Comparison of ENCODE assay signal across 12 cellular contexts in the genomic region with DNA sequence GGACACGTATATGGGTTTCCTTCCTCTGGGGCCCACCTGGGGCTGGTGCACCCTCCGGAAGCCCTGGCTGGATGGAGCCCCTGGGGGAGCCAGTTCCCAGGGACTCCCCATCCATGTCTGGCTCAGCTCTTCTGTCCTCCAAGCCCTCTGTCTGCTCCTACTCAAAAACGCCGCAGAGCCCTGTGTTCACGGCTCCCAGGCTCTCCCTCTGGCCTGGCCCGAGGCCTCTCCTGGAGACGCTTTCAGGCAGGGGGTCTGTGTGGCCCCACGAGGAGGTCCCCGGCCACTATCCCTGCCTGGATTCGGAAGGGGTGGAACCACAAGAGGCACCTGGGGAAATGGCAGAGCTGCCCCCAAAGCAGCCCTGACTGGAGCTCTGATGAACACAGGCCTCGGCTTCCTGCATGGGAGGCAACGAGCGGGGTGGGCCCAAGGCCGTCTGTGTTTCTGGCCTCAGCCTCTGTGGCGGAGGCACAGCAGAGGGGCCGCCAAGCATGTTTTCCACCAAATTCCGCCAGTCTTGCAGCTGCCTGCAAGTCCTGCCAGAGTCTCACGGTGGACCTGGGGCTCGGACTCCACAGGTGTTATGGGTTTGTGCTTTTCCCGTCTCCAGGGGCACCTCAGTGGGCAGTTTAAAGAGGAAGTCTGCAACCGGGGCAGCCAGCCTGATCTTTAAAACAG. TPM values are rescaled to one million over a fixed set of nuclear protein-coding genes. Genes with fewer than 3 reads are reported as not detected.
DNase-seq lines count a peak whose midpoint lies in the region; ATAC-seq and TF ChIP-seq lines count a peak whose summit lies in the region.
"Had no signal": no experiment of that assay in that cellular context is flagged by ENCODE, and none has a peak within 500 bp of the region (broad histone marks: within the 10 kb centered on the region; RNA-seq: fewer than 3 reads in every experiment).

No MANE protein-coding gene starts in this region.

- POLR2A ChIA-PET in CD4-positive, alpha-beta memory T cell (lab: Charles Lee; ENCODE audit: partially characterized antibody), result no interaction called here

- intact Hi-C loops in Right ventricle myocardium superior (cut with DNase I) (loop anchor here (5.0 kb wide), 1 partner anchor 117 kb away; no protein-coding TSS in a partner anchor), left ventricle myocardium superior (cut with micrococcal nuclease) (loop anchor here (10.0 kb wide), 1 partner anchor 50 kb away; no protein-coding TSS in a partner anchor)
- intact Hi-C loops in CD4-positive, alpha-beta memory T cell (cut with micrococcal nuclease), result no loop called here

- H3K27ac Mint-ChIP-seq in endodermal cell, result no peak overlapping the region
- H3K27ac Mint-ChIP-seq in CD4-positive, alpha-beta memory T cell, result no peak overlapping the region

- peaks cover 16% of the 10 kb centered on the region for H3K4me1 ChIP-seq in endodermal cell (ENCODE audit: control insufficient read depth, insufficient read depth, low read length)
- no peaks in the 10 kb centered on the region for H3K4me1 ChIP-seq in CD4-positive, alpha-beta memory T cell (ENCODE audit: insufficient read depth, low read length)

- peaks cover 9% of the 10 kb centered on the region for H3K27me3 ChIP-seq in endodermal cell (ENCODE audit: control insufficient read depth, insufficient read depth, low read length, poor library complexity, severe bottlenecking)
- H3K27me3 ChIP-seq in CD4-positive, alpha-beta memory T cell (ENCODE audit: insufficient read depth, low read length), result no peaks in the 10 kb centered on the region
- H3K27me3 ChIP-seq: suprapubic skin had no signal

- peaks cover 11% of the 10 kb centered on the region for H3K4me1 Mint-ChIP-seq in endodermal cell
- no peaks in the 10 kb centered on the region for H3K4me1 Mint-ChIP-seq in CD4-positive, alpha-beta memory T cell

- TF ChIP-seq CTCF in endodermal cell (conservative IDR thresholded peaks at IDR 0.05) (no peak), omental fat pad (IDR thresholded peaks at IDR 0.05) (no peak)

- H3K36me3 Mint-ChIP-seq in endodermal cell (ENCODE audit: low read depth), result no peaks in the 10 kb centered on the region
- H3K36me3 Mint-ChIP-seq in CD4-positive, alpha-beta memory T cell, result no peaks in the 10 kb centered on the region

- DNase-seq in Right ventricle myocardium superior (peak; percentile 37), left ventricle myocardium superior (no peak), endodermal cell (peak; percentile 66), omental fat pad (ENCODE audit: low spot score) (peak; percentile 13)
- DNase-seq in CD4-positive, alpha-beta memory T cell, result no peak
- DNase-seq: DMS153, NCI-H1694 treated with DMSO at 0.1 percent for 48 hours, NCI-H774 had no signal

- H3K27ac ChIP-seq in endodermal cell (ENCODE audit: low read depth, low read length), result no peak overlapping the region
- H3K27ac ChIP-seq in CD4-positive, alpha-beta memory T cell (ENCODE audit: low read depth, low read length), result no peak overlapping the region
- H3K27ac ChIP-seq: suprapubic skin had no signal

- H3K36me3 ChIP-seq in endodermal cell (ENCODE audit: control insufficient read depth, insufficient read depth, low read length), result no peaks in the 10 kb centered on the region
- no peaks in the 10 kb centered on the region for H3K36me3 ChIP-seq in CD4-positive, alpha-beta memory T cell (ENCODE audit: insufficient read depth, low read length)
- H3K36me3 ChIP-seq: suprapubic skin had no signal

- H3K4me3 ChIP-seq in endodermal cell (ENCODE audit: low read length), result no peak overlapping the region
- H3K4me3 ChIP-seq in CD4-positive, alpha-beta memory T cell (ENCODE audit: low read length in 2 of 2), result no peak overlapping the region
- H3K4me3 ChIP-seq: suprapubic skin had no signal

- 84 to 89% methylated on average over 16 to 21 of the region's 21 CpGs for WGBS in endodermal cell (ENCODE audit: insufficient coverage in 1 of 2, insufficient read length in 1 of 2), 2 experiments

- ATAC-seq in Right ventricle myocardium superior (ENCODE audit: poor library complexity) (no peak), left ventricle myocardium superior (no peak), omental fat pad (ENCODE audit: low FRiP score) (no peak), GM21528 (IDR thresholded peaks at IDR 0.05; ENCODE audit: low FRiP score, unreplicated experiment) (no peak), GM21515 (IDR thresholded peaks at IDR 0.05; ENCODE audit: unreplicated experiment) (no peak), GM18858 (IDR thresholded peaks at IDR 0.05; ENCODE audit: unreplicated experiment) (no peak)

- no peaks in the 10 kb centered on the region for H3K9me3 Mint-ChIP-seq in endodermal cell
- H3K9me3 Mint-ChIP-seq in CD4-positive, alpha-beta memory T cell, result peaks cover 0 to 7% (median 0%) of the 10 kb centered on the region in 8 donors

- no peaks in the 10 kb centered on the region for H3K9me3 ChIP-seq in endodermal cell (ENCODE audit: control insufficient read depth, low read length)
- no peaks in the 10 kb centered on the region for H3K9me3 ChIP-seq in CD4-positive, alpha-beta memory T cell (ENCODE audit: control insufficient read depth in 1 of 2, low read length in 2 of 2)
- H3K9me3 ChIP-seq: suprapubic skin had no signal

- H3K9ac ChIP-seq in endodermal cell (ENCODE audit: extremely low read depth, low read length, poor library complexity, severe bottlenecking), result no peak overlapping the region

- CTCF ChIA-PET in CD4-positive, alpha-beta memory T cell (lab: Charles Lee; ENCODE audit: partially characterized antibody), result no interaction called here

- peaks cover 15% of the 10 kb centered on the region for H3K27me3 Mint-ChIP-seq in endodermal cell (ENCODE audit: insufficient read depth)
- H3K27me3 Mint-ChIP-seq in CD4-positive, alpha-beta memory T cell, result peaks cover 1 to 3% of the 10 kb centered on the region in 2 donors

- no peak overlapping the region for H3K4me3 Mint-ChIP-seq in endodermal cell
- H3K4me3 Mint-ChIP-seq in CD4-positive, alpha-beta memory T cell, result no peak overlapping the region

RNA-seq across cellular contexts. Expression of a gene that starts 22.6 kb away (rescaled TPM):
- total RNA-seq in Right ventricle myocardium superior, result 99.1 TPM
- 108 TPM for total RNA-seq in left ventricle myocardium superior
- 10 to 100 TPM; 20.7 to 26.7 TPM for total RNA-seq in endodermal cell
- polyA plus RNA-seq in endodermal cell (2013, experiment 1 of 2), result 21.7 TPM
- polyA plus RNA-seq in endodermal cell (2013, experiment 2 of 2), result 20.9 TPM
- total RNA-seq in omental fat pad, result 10 to 100 TPM; 34.1 to 49.3 (median 43.3) TPM
- total RNA-seq in CD4-positive, alpha-beta memory T cell, result 10 to 100 TPM; 18.9 to 19.3 TPM
- polyA plus RNA-seq in CD4-positive, alpha-beta memory T cell, result 1 to 10 TPM in 1 of 2 donors, under 1 TPM in 1; 0.61 to 2.7 TPM

Comparison
In these comparisons a context has a peak if more than half of its experiments do, and no peak if none do; other contexts are left out.
1. DNase-seq: peak in Right ventricle myocardium superior (single experiment), endodermal cell (single experiment) and omental fat pad (single experiment); none in left ventricle myocardium superior (single experiment) and CD4-positive, alpha-beta memory T cell (0 of 5).